ENCODE assay signal across 24 cellular contexts in genomic region chr9:72924116-72924790, GRCh38. TPM values are rescaled to one million over a fixed set of nuclear protein-coding genes. Genes with fewer than 3 reads are reported as not detected.
DNase-seq lines count a peak whose midpoint lies in the region; ATAC-seq, FAIRE-seq and TF ChIP-seq lines count a peak whose summit lies in the region.
"Had no signal": no experiment of that assay in that cellular context is flagged by ENCODE, and none has a peak within 500 bp of the region (broad histone marks: within the 10 kb centered on the region; RNA-seq: fewer than 3 reads in every experiment).

No MANE protein-coding gene starts in this region.

- no peak overlapping the region for H3K9ac ChIP-seq in mammary epithelial cell (ENCODE audit: insufficient read depth, low read length)

- intact Hi-C loops in mammary epithelial cell (cut with micrococcal nuclease): no loop called here
- intact Hi-C loops in MCF 10A (cut with micrococcal nuclease): no loop called here

- H2AFZ ChIP-seq in mammary epithelial cell (ENCODE audit: low read depth, low read length): no peak overlapping the region

- H3K79me2 ChIP-seq in mammary epithelial cell (ENCODE audit: insufficient read depth, low read length): no peaks in the 10 kb centered on the region

- H3K4me2 ChIP-seq in mammary epithelial cell (ENCODE audit: insufficient read depth, low read depth, low read length): no peak overlapping the region

- BruUV-seq in mammary epithelial cell (replicated peaks; lab: Mats Ljungman, UMichigan) (no TSS peak), MCF 10A (replicated peaks; lab: Mats Ljungman, UMichigan) (no TSS peak)

- no peaks in the 10 kb centered on the region for H4K20me1 ChIP-seq in mammary epithelial cell (ENCODE audit: insufficient read depth, low read length)

- no peak for TF ChIP-seq EP300 in suprapubic skin (IDR thresholded peaks at IDR 0.05)

- no peaks in the 10 kb centered on the region for H3K4me1 Mint-ChIP-seq in MCF 10A (ENCODE audit: insufficient read depth, unreplicated experiment)
- H3K4me1 Mint-ChIP-seq in activated T-helper 17 cell treated with anti-CD3 and anti-CD28 coated beads, Interleukin-2, amount 50 U/mL, for 72 hours: no peaks in the 10 kb centered on the region
- H3K4me1 Mint-ChIP-seq: CD4-positive, CD25-positive, alpha-beta regulatory T cell; IgD-negative memory B cell had no signal

- H3K27me3 ChIP-seq in mammary epithelial cell (ENCODE audit: insufficient read depth, low read length) (no peaks in the 10 kb centered on the region), suprapubic skin (no peaks in the 10 kb centered on the region), foreskin keratinocyte (no peaks in the 10 kb centered on the region)

- no peaks in the 10 kb centered on the region for H3K9me3 ChIP-seq in mammary epithelial cell (replicated peaks; ENCODE audit: insufficient read depth, low read length)
- H3K9me3 ChIP-seq in suprapubic skin: no peaks in the 10 kb centered on the region

- POLR2A ChIA-PET in MCF 10A (lab: Yijun Ruan, JAX): no interaction called here

- no peak overlapping the region for H3K27ac Mint-ChIP-seq in MCF 10A (ENCODE audit: low read depth, unreplicated experiment)
- no peak overlapping the region for H3K27ac Mint-ChIP-seq in activated T-helper 17 cell treated with anti-CD3 and anti-CD28 coated beads, Interleukin-2, amount 50 U/mL, for 72 hours
- H3K27ac Mint-ChIP-seq: CD4-positive, CD25-positive, alpha-beta regulatory T cell; IgD-negative memory B cell had no signal

- H3K4me1 ChIP-seq in mammary epithelial cell (ENCODE audit: insufficient read depth, low read length) (peaks cover 14% of the 10 kb centered on the region), suprapubic skin (peaks cover 5% of the 10 kb centered on the region), foreskin keratinocyte (no peaks in the 10 kb centered on the region)

- H3K4me3 ChIP-seq in mammary epithelial cell (replicated peaks in 1 of 3; ENCODE audit: insufficient read depth in 1 of 3, low read depth in 2 of 3, low read length in 3 of 3) (no peak overlapping the region), fibroblast of pulmonary artery (replicated peaks; ENCODE audit: low read depth, low read length) (no peak overlapping the region), suprapubic skin (no peak overlapping the region)

- H3K4me3 Mint-ChIP-seq in MCF 10A (ENCODE audit: unreplicated experiment): no peak overlapping the region
- H3K4me3 Mint-ChIP-seq in activated T-helper 17 cell treated with anti-CD3 and anti-CD28 coated beads, Interleukin-2, amount 50 U/mL, for 72 hours: no peak overlapping the region
- H3K4me3 Mint-ChIP-seq: CD4-positive, CD25-positive, alpha-beta regulatory T cell; IgD-negative memory B cell had no signal

- peak; percentile 24 for DNase-seq in mammary epithelial cell
- no peak for DNase-seq in MCF 10A (ENCODE audit: unreplicated experiment)
- peak; percentile 5 for DNase-seq in fibroblast of pulmonary artery (ENCODE audit: low read depth)
- no peak for DNase-seq in suprapubic skin (ENCODE audit: low spot score in 2 of 2)
- no peak for DNase-seq in germinal center (ENCODE audit: low spot score)
- no peak for DNase-seq in foreskin keratinocyte
- DNase-seq: 8988T; CD4-positive, CD25-positive, alpha-beta regulatory T cell; NCI-H1092 treated with DMSO at 0.1 percent for 48 hours; NCI-H1436; NCI-H187; NCI-H2081 treated with DMSO at 0.1 percent for 48 hours; NCI-H2171 treated with DMSO at 0.1 percent for 48 hours; NCI-H526; NCI-H82; SHP77 treated with DMSO at 0.1 percent for 48 hours had no signal

- H3K36me3 ChIP-seq in mammary epithelial cell (ENCODE audit: insufficient read depth, low read length) (no peaks in the 10 kb centered on the region), suprapubic skin (no peaks in the 10 kb centered on the region)

- peaks cover 29% of the 10 kb centered on the region for H3K27me3 Mint-ChIP-seq in MCF 10A (ENCODE audit: insufficient read depth, unreplicated experiment)
- peaks cover 13% of the 10 kb centered on the region for H3K27me3 Mint-ChIP-seq in activated T-helper 17 cell treated with anti-CD3 and anti-CD28 coated beads, Interleukin-2, amount 50 U/mL, for 72 hours
- H3K27me3 Mint-ChIP-seq: CD4-positive, CD25-positive, alpha-beta regulatory T cell had no signal

- H3K27ac ChIP-seq in mammary epithelial cell (ENCODE audit: insufficient read depth, low read depth, low read length): no peak overlapping the region
- peak overlapping the region; percentile 33 for H3K27ac ChIP-seq in suprapubic skin
- H3K27ac ChIP-seq in foreskin keratinocyte: no peak overlapping the region
- H3K27ac ChIP-seq: RWPE1 had no signal

- CTCF ChIA-PET in mammary epithelial cell (lab: Charles Lee; ENCODE audit: low non-redundant PET): no interaction called here
- CTCF ChIA-PET in MCF 10A (lab: Yijun Ruan, JAX): no interaction called here

- WGBS in mammary epithelial cell (ENCODE audit: low coverage, missing lambda C conversion rate): 95% methylated on average over 1 of the region's 1 CpG
- WGBS in suprapubic skin: 91% methylated on average over 1 of the region's 1 CpG

- TF ChIP-seq CTCF in mammary epithelial cell (conservative IDR thresholded peaks at IDR 0.05 in 1 of 2, IDR thresholded peaks at IDR 0.05 in 1 of 2; ENCODE audit: extremely low read depth in 1 of 2, insufficient read depth in 1 of 2, low read depth in 1 of 2, low read length in 2 of 2): no peak
- TF ChIP-seq CTCF in MCF 10A (IDR thresholded peaks at IDR 0.05; ENCODE audit: unreplicated experiment): no peak
- TF ChIP-seq CTCF in fibroblast of pulmonary artery (IDR thresholded peaks at IDR 0.05; ENCODE audit: low read length, missing control alignments): no peak
- no peak for TF ChIP-seq CTCF in suprapubic skin (IDR thresholded peaks at IDR 0.05)
- TF ChIP-seq CTCF in foreskin keratinocyte (conservative IDR thresholded peaks at IDR 0.05): no peak

- H3K9me3 Mint-ChIP-seq in MCF 10A (ENCODE audit: unreplicated experiment): no peaks in the 10 kb centered on the region
- H3K9me3 Mint-ChIP-seq in activated T-helper 17 cell treated with anti-CD3 and anti-CD28 coated beads, Interleukin-2, amount 50 U/mL, for 72 hours: no peaks in the 10 kb centered on the region
- H3K9me3 Mint-ChIP-seq: IgD-negative memory B cell had no signal

- no peak for ATAC-seq in activated T-helper 17 cell treated with anti-CD3 and anti-CD28 coated beads, Interleukin-2, amount 50 U/mL, for 72 hours (replicated peaks)
- ATAC-seq in foreskin keratinocyte: no peak
- ATAC-seq: Panc1 had no signal

- no peak for TF ChIP-seq POLR2A in suprapubic skin (IDR thresholded peaks at IDR 0.05)

- H3K36me3 Mint-ChIP-seq in MCF 10A (ENCODE audit: insufficient read depth, unreplicated experiment): no peaks in the 10 kb centered on the region
- H3K36me3 Mint-ChIP-seq in activated T-helper 17 cell treated with anti-CD3 and anti-CD28 coated beads, Interleukin-2, amount 50 U/mL, for 72 hours (ENCODE audit: low read depth): no peaks in the 10 kb centered on the region
- H3K36me3 Mint-ChIP-seq: CD4-positive, CD25-positive, alpha-beta regulatory T cell had no signal

- FAIRE-seq in colon (lab: Jason Lieb, UNC): peak; percentile 14
- FAIRE-seq: D721Med, GM19239 had no signal

- in situ Hi-C loops in mammary epithelial cell (cut with MboI; ENCODE audit: low sequenced_read_pairs in 2 of 2): no loop called here

- dilution Hi-C loops in mammary epithelial cell (cut with HindIII; ENCODE audit: low sequenced_read_pairs): no loop called here

RNA-seq across cellular contexts. Expression of gene ALDH1A1, which starts 28.6 kb away (rescaled TPM):
- total RNA-seq in mammary epithelial cell: under 1 TPM in 1 of 2 donors, not detected in 1; 0.33 TPM
- polyA plus RNA-seq in mammary epithelial cell: 0.22 TPM
- not detected for polyA minus RNA-seq in mammary epithelial cell
- total RNA-seq in MCF 10A (2022): not detected in 2 replicates
- total RNA-seq in suprapubic skin: 10 to 100 TPM in 3 of 4 donors, 1 to 10 TPM in 1; 7.7 to 19.2 (median 11.2) TPM
- not detected for total RNA-seq in activated T-helper 17 cell treated with anti-CD3 and anti-CD28 coated beads, Interleukin-2, amount 50 U/mL, for 72 hours
- total RNA-seq in foreskin keratinocyte: 1.4 TPM in 1 of 2 replicates, not detected in the other
- 0.02 and 0.94 TPM in 2 replicates for polyA plus RNA-seq in foreskin keratinocyte
- total RNA-seq: OCI-LY7 had no signal

Comparison
In these comparisons a context has a peak if more than half of its experiments do, and no peak if none do; other contexts are left out.
1. DNase-seq: peak in mammary epithelial cell (single experiment) and fibroblast of pulmonary artery (single experiment); none in MCF 10A (single experiment), suprapubic skin (0 of 2), germinal center (single experiment) and foreskin keratinocyte (0 of 2).